In genomic region chr1:25532970-25533369, GRCh38 we compare ENCODE assay signal across 22 cellular contexts. TPM values are rescaled to one million over a fixed set of nuclear protein-coding genes. Genes with fewer than 3 reads are reported as not detected.
A peak's percentile ranks its signal among the peaks of the same experiment; 100 is the strongest.
DNase-seq lines count a peak whose midpoint lies in the region; ATAC-seq, FAIRE-seq and TF ChIP-seq lines count a peak whose summit lies in the region.
"Had no signal": no experiment of that assay in that cellular context is flagged by ENCODE, and none has a peak within 500 bp of the region (broad histone marks: within the 10 kb centered on the region; RNA-seq: fewer than 3 reads in every experiment).

No MANE protein-coding gene starts in this region.

- POLR2A ChIA-PET in HCT116 (lab: Charles Lee) = no interaction called here

- H3K4ac ChIP-seq in neuronal stem cell (ENCODE audit: low read length) = no peak overlapping the region

- no CpG with 5 or more reads among the region's 3 CpGs for WGBS in neuronal stem cell (ENCODE audit: extremely low coverage in 2 of 2, insufficient read length in 2 of 2, insufficient replicate concordance in 1 of 2), 2 donors

- H3K27me3 ChIP-seq in HCT116 (ENCODE audit: insufficient read depth, low read length) (no peaks in the 10 kb centered on the region), astrocyte (ENCODE audit: insufficient read depth, low read length) (peaks cover 11% of the 10 kb centered on the region), neuronal stem cell (ENCODE audit: control insufficient read depth in 3 of 3, insufficient read depth in 3 of 3, low read depth in 1 of 3, low read length in 3 of 3) (peaks cover 0 to 36% (median 2%) of the 10 kb centered on the region in 3 experiments)
- H3K27me3 ChIP-seq: BE2C had no signal

- H3K36me3 Mint-ChIP-seq in astrocyte (ENCODE audit: low read depth, unreplicated experiment) = no peaks in the 10 kb centered on the region
- H3K36me3 Mint-ChIP-seq in activated T-cell treated with anti-CD3 and anti-CD28 coated beads, Interleukin-2, amount 50 U/mL, for 24 hours (ENCODE audit: low read depth) = no peaks in the 10 kb centered on the region
- H3K36me3 Mint-ChIP-seq: CD14-positive monocyte had no signal

- no peak overlapping the region for H3K27ac Mint-ChIP-seq in astrocyte (ENCODE audit: unreplicated experiment)
- no peak overlapping the region for H3K27ac Mint-ChIP-seq in activated T-cell treated with anti-CD3 and anti-CD28 coated beads, Interleukin-2, amount 50 U/mL, for 24 hours
- H3K27ac Mint-ChIP-seq: T-helper 1 cell treated with Interleukin-12 subunit alpha and Interleukin-12 subunit beta and Interleukin-4 antibody, amounts not matched to agents 30 μg/mL and 1 μg/mL, for 36 hours had no signal

- H3K79me1 ChIP-seq in neuronal stem cell (ENCODE audit: low read depth, low read length) = no peaks in the 10 kb centered on the region

- no peak overlapping the region for H2BK15ac ChIP-seq in neuronal stem cell (ENCODE audit: low read length)

- H4K20me1 ChIP-seq in HCT116 (ENCODE audit: insufficient read depth) = no peaks in the 10 kb centered on the region
- no peaks in the 10 kb centered on the region for H4K20me1 ChIP-seq in astrocyte (ENCODE audit: insufficient read depth, low read length)

- H3K14ac ChIP-seq in neuronal stem cell (ENCODE audit: low read length) = no peak overlapping the region

- peaks cover 4% of the 10 kb centered on the region for H3K4me1 Mint-ChIP-seq in astrocyte (ENCODE audit: low read depth, unreplicated experiment)
- H3K4me1 Mint-ChIP-seq in activated T-cell treated with anti-CD3 and anti-CD28 coated beads, Interleukin-2, amount 50 U/mL, for 24 hours (ENCODE audit: low read depth) = peaks cover 2% of the 10 kb centered on the region

- H3K4me1 ChIP-seq in HCT116 (ENCODE audit: control insufficient read depth in 1 of 2, insufficient read depth in 2 of 2, low read length in 2 of 2) (peaks cover 0 to 1% of the 10 kb centered on the region in 2 experiments; a peak in 1 of 4 replicates), astrocyte (ENCODE audit: insufficient read depth, low read length) (peaks cover 4% of the 10 kb centered on the region), neuronal stem cell (ENCODE audit: control insufficient read depth in 2 of 2, insufficient read depth in 1 of 2, low read depth in 1 of 2, low read length in 2 of 2) (peaks cover 0 to 10% of the 10 kb centered on the region in 2 donors)
- H3K4me1 ChIP-seq: BE2C had no signal

- no peak overlapping the region for H3K4me2 ChIP-seq in HCT116 (ENCODE audit: low read length)
- H3K4me2 ChIP-seq in astrocyte (ENCODE audit: low read length) = no peak overlapping the region
- no peak overlapping the region for H3K4me2 ChIP-seq in neuronal stem cell (ENCODE audit: insufficient read depth, low read length, poor library complexity, severe bottlenecking)
- H3K4me2 ChIP-seq: SK-N-SH had no signal

- TF ChIP-seq CTCF in GM12872 (IDR thresholded peaks at IDR 0.05; ENCODE audit: insufficient read depth, low read depth, low read length) (0 out of 3 replicates have a peak, but pooled peaks have one; percentile 11), HCT116 (IDR thresholded peaks at IDR 0.05 in 2 of 3, conservative IDR thresholded peaks at IDR 0.05 in 1 of 3; ENCODE audit: borderline replicate concordance in 1 of 3, insufficient read depth in 1 of 3, low read depth in 2 of 3, low read length in 2 of 3) (0 out of 6 replicates have a peak, but pooled peaks of 2 of the 3 experiments have one; percentile 11 to 37), astrocyte (IDR thresholded peaks at IDR 0.05; ENCODE audit: insufficient read depth, low read depth, low read length) (no peak)

- no peaks in the 10 kb centered on the region for H3K9me2 ChIP-seq in HCT116 (ENCODE audit: insufficient read depth)
- H3K9me2 ChIP-seq: SK-N-SH had no signal

- H2BK5ac ChIP-seq in neuronal stem cell (ENCODE audit: low read length) = no peak overlapping the region

- H3K27me3 Mint-ChIP-seq in astrocyte (ENCODE audit: low read depth, unreplicated experiment) = peaks cover 23% of the 10 kb centered on the region
- no peaks in the 10 kb centered on the region for H3K27me3 Mint-ChIP-seq in activated T-cell treated with anti-CD3 and anti-CD28 coated beads, Interleukin-2, amount 50 U/mL, for 24 hours

- CTCF ChIA-PET in HCT116 (lab: Charles Lee) = no interaction called here

- H3K9me3 Mint-ChIP-seq in astrocyte (ENCODE audit: unreplicated experiment) = no peaks in the 10 kb centered on the region
- no peaks in the 10 kb centered on the region for H3K9me3 Mint-ChIP-seq in activated T-cell treated with anti-CD3 and anti-CD28 coated beads, Interleukin-2, amount 50 U/mL, for 24 hours
- H3K9me3 Mint-ChIP-seq: T-helper 1 cell treated with Interleukin-12 subunit alpha and Interleukin-12 subunit beta and Interleukin-4 antibody, amounts not matched to agents 30 μg/mL and 1 μg/mL, for 36 hours had no signal

- DNase-seq in HCT116 (ENCODE audit: low read depth, low spot score) = no peak
- DNase-seq in astrocyte (ENCODE audit: low read depth) = no peak
- no peak for DNase-seq in neuronal stem cell (ENCODE audit: low spot score)
- no peak for DNase-seq in erythroblast (lab: John Stamatoyannopoulos, UW)
- DNase-seq in activated T-cell treated with anti-CD3 and anti-CD28 coated beads, Interleukin-2, amount 50 U/mL, for 24 hours = no peak
- DNase-seq: BE2C, Calu3, DND-41, GOT3, HCEC 1CT, NCI-H2029 treated with DMSO at 0.1 percent for 48 hours, NCI-H446 treated with DMSO at 0.1 percent for 48 hours, NCI-H526, SK-N-SH, SW 1271 had no signal

- no peak overlapping the region for H3K4me3 ChIP-seq in HCT116 (replicated peaks in 1 of 2; ENCODE audit: low read depth in 1 of 2, low read length in 2 of 2)
- H3K4me3 ChIP-seq in astrocyte (ENCODE audit: insufficient read depth, low read depth, low read length) = no peak overlapping the region
- no peak overlapping the region for H3K4me3 ChIP-seq in neuronal stem cell (ENCODE audit: low read length in 2 of 2)

- intact Hi-C loops in HCT116 (cut with micrococcal nuclease) = loop anchor here (2.0 kb wide), 1 partner anchor 266 kb away; no protein-coding TSS in a partner anchor

- H3K36me3 ChIP-seq in HCT116 (ENCODE audit: control insufficient read depth in 1 of 2, insufficient read depth in 2 of 2, low read length in 2 of 2) = no peaks in the 10 kb centered on the region
- no peaks in the 10 kb centered on the region for H3K36me3 ChIP-seq in astrocyte (ENCODE audit: insufficient read depth, low read length)
- no peaks in the 10 kb centered on the region for H3K36me3 ChIP-seq in neuronal stem cell (replicated peaks in 1 of 2; ENCODE audit: control insufficient read depth in 2 of 2, insufficient read depth in 2 of 2, low read length in 2 of 2)
- H3K36me3 ChIP-seq: BE2C had no signal

- peak; percentile 63 for TF ChIP-seq RAD21 in HCT116 (IDR thresholded peaks at IDR 0.05; ENCODE audit: low read depth)

- H2BK120ac ChIP-seq in neuronal stem cell (ENCODE audit: low read depth, low read length) = no peak overlapping the region

- no peaks in the 10 kb centered on the region for H3K79me2 ChIP-seq in HCT116 (ENCODE audit: insufficient read depth, low read length)
- no peaks in the 10 kb centered on the region for H3K79me2 ChIP-seq in astrocyte (ENCODE audit: insufficient read depth, low read length)

- peak overlapping the region; percentile 68 for H3K23ac ChIP-seq in neuronal stem cell (ENCODE audit: low read depth, low read length, poor library complexity)

- H2AFZ ChIP-seq in HCT116 (ENCODE audit: low read depth, low read length, poor library complexity, severe bottlenecking) (no peak overlapping the region), astrocyte (ENCODE audit: low read depth, low read length) (peak overlapping the region; percentile 36), neuronal stem cell (ENCODE audit: low read length) (no peak overlapping the region)

- no peak overlapping the region for H3K18ac ChIP-seq in neuronal stem cell (ENCODE audit: low read length)

- H3K9me3 ChIP-seq in HCT116 (ENCODE audit: control insufficient read depth in 1 of 2, insufficient read depth in 1 of 2, low read depth in 1 of 2, low read length in 2 of 2) (no peaks in the 10 kb centered on the region), astrocyte (ENCODE audit: insufficient read depth, low read depth, low read length) (no peaks in the 10 kb centered on the region), neuronal stem cell (replicated peaks in 1 of 2; ENCODE audit: control insufficient read depth in 2 of 2, insufficient read depth in 1 of 2, low read depth in 1 of 2, low read length in 2 of 2) (no peaks in the 10 kb centered on the region)
- H3K9me3 ChIP-seq: BE2C, SK-N-SH had no signal

- H3K27ac ChIP-seq in HCT116 (ENCODE audit: low read depth, low read length) (no peak overlapping the region), astrocyte (ENCODE audit: low read depth, low read length) (no peak overlapping the region), neuronal stem cell (replicated peaks; ENCODE audit: low read length) (no peak overlapping the region)
- H3K27ac ChIP-seq: HL-60 had no signal

- no peak overlapping the region for H4K91ac ChIP-seq in neuronal stem cell (ENCODE audit: low read depth, low read length, poor library complexity)

- H3K4me3 Mint-ChIP-seq in astrocyte (ENCODE audit: unreplicated experiment) = no peak overlapping the region
- H3K4me3 Mint-ChIP-seq in activated T-cell treated with anti-CD3 and anti-CD28 coated beads, Interleukin-2, amount 50 U/mL, for 24 hours = no peak overlapping the region
- H3K4me3 Mint-ChIP-seq: CD14-positive monocyte; T-helper 1 cell treated with Interleukin-12 subunit alpha and Interleukin-12 subunit beta and Interleukin-4 antibody, amounts not matched to agents 30 μg/mL and 1 μg/mL, for 36 hours had no signal

- no peak overlapping the region for H2AK5ac ChIP-seq in neuronal stem cell (ENCODE audit: low read depth, low read length)

- H2BK12ac ChIP-seq in neuronal stem cell (ENCODE audit: low read length) = no peak overlapping the region

- RAD21 ChIA-PET in HCT116 (lab: Charles Lee; ENCODE audit: low non-redundant PET in 1 of 2, low total read pairs in 2 of 2, uncharacterized antibody in 2 of 2, unreplicated experiment in 2 of 2) = no interaction called here

- no peak for FAIRE-seq in astrocyte (lab: Jason Lieb, UNC)
- FAIRE-seq: GM12891 had no signal

- no TSS peak for BruUV-seq in HCT116 (replicated peaks; lab: Mats Ljungman, UMichigan)

- no peak overlapping the region for H3K9ac ChIP-seq in HCT116 (ENCODE audit: low read length)
- no peak overlapping the region for H3K9ac ChIP-seq in astrocyte (ENCODE audit: low read length)
- no peak overlapping the region for H3K9ac ChIP-seq in neuronal stem cell (ENCODE audit: low read depth, low read length, poor library complexity)
- H3K9ac ChIP-seq: SK-N-SH had no signal

- no peak overlapping the region for H4K8ac ChIP-seq in neuronal stem cell (ENCODE audit: low read depth, low read length)

- TF ChIP-seq POLR2A in HCT116 (IDR thresholded peaks at IDR 0.05; ENCODE audit: borderline replicate concordance, extremely low read depth, insufficient read depth, insufficient read length) (no peak), erythroblast (IDR thresholded peaks at IDR 0.05; ENCODE audit: low read length) (no peak)

- ATAC-seq in HCT116 (no peak), GM21528 (IDR thresholded peaks at IDR 0.05; ENCODE audit: low FRiP score, unreplicated experiment) (no peak), GM21390 (IDR thresholded peaks at IDR 0.05; ENCODE audit: unreplicated experiment) (no peak)

RNA-seq across cellular contexts. Expression of gene LDLRAP1, which starts 10.4 kb away (rescaled TPM):
- 26.0 TPM for total RNA-seq in HCT116 (2021; ENCODE audit: unreplicated experiment)
- 21.5 and 24.2 TPM in 2 replicates for polyA plus RNA-seq in HCT116 (2012)
- 7.9 and 8.0 TPM in 2 replicates for total RNA-seq in astrocyte
- 5.0 TPM for polyA plus RNA-seq in neuronal stem cell (2013, experiment 1 of 2)
- polyA plus RNA-seq in neuronal stem cell (2013, experiment 2 of 2) = 5.4 TPM
